In genomic region chr5:95851141-95851540, GRCh38 we compare ENCODE assay signal across 1 cellular context.
TF ChIP-seq lines count a peak whose summit lies in the region.

No MANE protein-coding gene starts in this region.

TF ChIP-seq in HepG2, 621 proteins besides CTCF, POLR2A, EP300 and RAD21:
- 0 out of 2 replicates have a peak, but pooled peaks have one; percentile 11 for TF ChIP-seq ZNF687 (CRISPR knock-in tag; IDR thresholded peaks at IDR 0.05)
